8 cellular contexts compared by ENCODE assay signal in the genomic region with DNA sequence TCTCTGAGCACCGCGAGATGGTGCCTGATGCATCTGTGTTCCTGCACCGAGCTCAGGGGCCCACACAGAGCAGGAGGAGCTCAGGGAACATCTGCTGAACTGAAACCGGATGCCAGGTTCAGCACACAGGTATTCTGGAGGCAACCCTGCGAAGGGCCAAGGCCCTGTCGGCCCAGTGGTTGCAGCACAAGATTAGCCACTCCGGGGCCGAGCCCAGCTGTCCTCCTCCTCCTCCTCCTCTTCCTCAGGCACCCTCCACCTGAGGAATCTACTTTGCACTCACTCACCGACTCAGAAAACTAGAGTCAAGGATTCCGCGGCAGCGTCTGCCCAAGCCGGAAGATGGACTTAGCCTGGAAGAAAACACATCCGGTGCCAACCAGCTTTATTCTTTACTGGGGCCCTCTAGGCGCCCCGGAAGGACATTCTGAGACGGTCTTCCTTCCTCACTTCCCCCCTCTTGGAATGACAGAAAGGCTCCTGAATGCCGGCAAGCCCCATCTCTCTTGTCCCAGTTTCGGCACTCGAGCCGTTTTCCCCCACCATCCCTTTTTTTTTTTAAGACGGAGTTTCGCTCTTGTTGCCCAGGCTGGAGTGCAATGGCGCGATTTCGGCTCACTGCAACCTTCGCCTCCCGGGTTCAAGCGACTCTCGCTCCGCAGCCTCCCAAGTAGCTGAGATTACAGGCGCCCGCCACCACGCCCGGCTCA.
DNase-seq lines count a peak whose midpoint lies in the region; ATAC-seq and TF ChIP-seq lines count a peak whose summit lies in the region.

A gene with protein sequence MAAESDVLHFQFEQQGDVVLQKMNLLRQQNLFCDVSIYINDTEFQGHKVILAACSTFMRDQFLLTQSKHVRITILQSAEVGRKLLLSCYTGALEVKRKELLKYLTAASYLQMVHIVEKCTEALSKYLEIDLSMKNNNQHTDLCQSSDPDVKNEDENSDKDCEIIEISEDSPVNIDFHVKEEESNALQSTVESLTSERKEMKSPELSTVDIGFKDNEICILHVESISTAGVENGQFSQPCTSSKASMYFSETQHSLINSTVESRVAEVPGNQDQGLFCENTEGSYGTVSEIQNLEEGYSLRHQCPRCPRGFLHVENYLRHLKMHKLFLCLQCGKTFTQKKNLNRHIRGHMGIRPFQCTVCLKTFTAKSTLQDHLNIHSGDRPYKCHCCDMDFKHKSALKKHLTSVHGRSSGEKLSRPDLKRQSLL (minus strand): TSS at position 360 of the 710 bp plus-strand sequence. CDS start 1,251 bp downstream, outside the sequence.

- H3K27me3 Mint-ChIP-seq in central memory CD8-positive, alpha-beta T cell, result no peaks in the 10 kb centered on the region

- H3K9me3 ChIP-seq in WERI-Rb-1 (ENCODE audit: severe bottlenecking), result no peaks in the 10 kb centered on the region

- no peaks in the 10 kb centered on the region for H3K27me3 ChIP-seq in WERI-Rb-1 (ENCODE audit: insufficient read depth, low read depth, severe bottlenecking)

- H3K36me3 ChIP-seq in WERI-Rb-1, result peaks cover 37% of the 10 kb centered on the region

- TF ChIP-seq CTCF in WERI-Rb-1 (IDR thresholded peaks at IDR 0.05; ENCODE audit: low read depth, low read length), result 0 out of 2 replicates have a peak, but pooled peaks have one; percentile 8

- H3K9me3 Mint-ChIP-seq in central memory CD8-positive, alpha-beta T cell, result no peaks in the 10 kb centered on the region

- DNase-seq in AG08396 (ENCODE audit: low spot score) (peak; percentile 76), NCI-H2196 treated with DMSO at 0.1 percent for 48 hours (lab: John Stamatoyannopoulos, UW; ENCODE audit: unreplicated experiment) (peak; percentile 86), WERI-Rb-1 (peak; percentile 89), islet precursor cell (peak; percentile 91)
- peak; percentile 54 to 67 for DNase-seq in central memory CD8-positive, alpha-beta T cell (ENCODE audit: low spot score in 2 of 2)
- DNase-seq in stimulated activated CD4-positive, alpha-beta T cell treated with anti-CD3 and anti-CD28 coated beads, Interleukin-12 subunit alpha, Interleukin-12 subunit beta, amount 100 ng/mL, for 48 hours (ENCODE audit: low read depth in 2 of 3, low spot score in 1 of 3), result peak; percentile 46 to 71 (median 63)

- ATAC-seq in GM18907 (IDR thresholded peaks at IDR 0.05; ENCODE audit: unreplicated experiment), result peak; percentile 98
- ATAC-seq in HG03139 (IDR thresholded peaks at IDR 0.05; ENCODE audit: unreplicated experiment), result peak; percentile 98
- peak; percentile 97 for ATAC-seq in central memory CD8-positive, alpha-beta T cell (replicated peaks; ENCODE audit: extremely low read depth, poor library complexity, severe bottlenecking)

- H3K4me3 Mint-ChIP-seq in central memory CD8-positive, alpha-beta T cell, result peak within 1 kb of the TSS; percentile 96

- peaks cover 37% of the 10 kb centered on the region for H3K36me3 Mint-ChIP-seq in central memory CD8-positive, alpha-beta T cell (ENCODE audit: insufficient read depth)

- H3K27ac Mint-ChIP-seq in central memory CD8-positive, alpha-beta T cell (ENCODE audit: low read depth), result peak within 1 kb of the TSS; percentile 98

- peaks cover 23% of the 10 kb centered on the region for H3K4me1 Mint-ChIP-seq in central memory CD8-positive, alpha-beta T cell

- H3K4me3 ChIP-seq in WERI-Rb-1 (ENCODE audit: low read depth, low read length), result peak within 1 kb of the TSS; percentile 88

- H3K27ac ChIP-seq in WERI-Rb-1, result peak within 1 kb of the TSS; percentile 94

Comparison
In these comparisons a context has a peak if more than half of its experiments do, and no peak if none do; other contexts are left out.
1. Peak in every context shown above with its lines: DNase-seq, ATAC-seq, H3K4me3 ChIP-seq and H3K27ac ChIP-seq.